10 cellular contexts compared by ENCODE assay signal in the genomic region with DNA sequence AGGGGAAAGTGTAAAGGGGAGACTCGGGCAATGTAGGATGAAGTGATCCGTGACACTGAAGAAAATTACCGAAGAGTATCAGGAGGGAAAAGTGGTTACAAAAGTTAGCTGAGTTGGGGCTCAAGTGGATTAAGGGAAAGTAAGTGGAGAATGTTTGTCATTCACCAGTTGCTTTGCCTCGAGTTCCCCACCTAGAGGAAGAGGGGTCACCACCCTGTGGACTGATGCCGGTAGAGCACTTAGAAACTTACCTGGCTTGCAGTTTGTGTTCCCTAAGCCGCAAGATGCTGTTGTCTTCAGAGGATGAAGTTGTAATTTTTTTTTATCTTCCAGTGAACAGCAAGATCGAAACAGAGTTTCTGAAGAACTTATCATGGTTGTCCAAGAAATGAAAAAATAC. TPM values are rescaled to one million over a fixed set of nuclear protein-coding genes. Genes with fewer than 3 reads are reported as not detected.
A peak's percentile ranks its signal among the peaks of the same experiment; 100 is the strongest.
DNase-seq lines count a peak whose midpoint lies in the region; ATAC-seq and TF ChIP-seq lines count a peak whose summit lies in the region.
"Had no signal": no experiment of that assay in that cellular context is flagged by ENCODE, and none has a peak within 500 bp of the region (broad histone marks: within the 10 kb centered on the region; RNA-seq: fewer than 3 reads in every experiment).

No MANE protein-coding gene starts in this region.

- H3K36me3 ChIP-seq in heart right ventricle (peaks cover 0 to 63% (median 38%) of the 10 kb centered on the region in 9 donors), body of pancreas (replicated peaks in 1 of 2; ENCODE audit: insufficient read depth in 1 of 2, low read depth in 2 of 2) (peaks cover 0 to 3% of the 10 kb centered on the region in 2 donors), upper lobe of left lung (peaks cover 2 to 32% (median 17%) of the 10 kb centered on the region in 4 donors)

- H3K4me1 ChIP-seq in heart right ventricle (peaks cover 3 to 52% (median 33%) of the 10 kb centered on the region in 9 donors), body of pancreas (peaks cover 35% of the 10 kb centered on the region), upper lobe of left lung (peaks cover 36 to 52% (median 39%) of the 10 kb centered on the region in 4 donors)

- H3K9me3 ChIP-seq in heart right ventricle (peaks cover 0 to 7% (median 0%) of the 10 kb centered on the region in 11 donors), body of pancreas (no peaks in the 10 kb centered on the region), upper lobe of left lung (no peaks in the 10 kb centered on the region)

- no peak for ATAC-seq in heart right ventricle
- ATAC-seq in left cardiac atrium, result no peak
- no peak for ATAC-seq in body of pancreas
- ATAC-seq in upper lobe of left lung (ENCODE audit: low FRiP score in 2 of 2), result no peak

- WGBS in heart right ventricle, 2 donors, result 78 to 84% methylated on average over 7 of the region's 7 CpGs
- WGBS in body of pancreas, 2 donors, result 56 to 68% methylated on average over 7 of the region's 7 CpGs
- WGBS in upper lobe of left lung, 2 donors, result 81 to 84% methylated on average over 7 of the region's 7 CpGs

- TF ChIP-seq POLR2A in body of pancreas (IDR thresholded peaks at IDR 0.05) (no peak), upper lobe of left lung (IDR thresholded peaks at IDR 0.05) (no peak)

- H3K27me3 ChIP-seq in heart right ventricle, result no peaks in the 10 kb centered on the region
- no peaks in the 10 kb centered on the region for H3K27me3 ChIP-seq in body of pancreas
- no peaks in the 10 kb centered on the region for H3K27me3 ChIP-seq in upper lobe of left lung

- peak overlapping the region in 7 of 10 donors; percentile 93 to 99 (median 96) for H3K27ac ChIP-seq in heart right ventricle
- peak overlapping the region in 3 of 4 donors; percentile 89 to 97 (median 89) for H3K27ac ChIP-seq in body of pancreas
- peak overlapping the region; percentile 86 to 94 (median 90) for H3K27ac ChIP-seq in upper lobe of left lung

- H3K4me3 ChIP-seq in heart right ventricle (peak overlapping the region in 9 of 10 donors; percentile 46 to 84 (median 66)), body of pancreas (peak overlapping the region in 1 of 2 donors; percentile 62), upper lobe of left lung (peak overlapping the region; percentile 50 to 69 (median 68))

- TF ChIP-seq EP300 in upper lobe of left lung (IDR thresholded peaks at IDR 0.05), result no peak

- DNase-seq in heart right ventricle (no peak), left cardiac atrium (no peak), body of pancreas (no peak), medulla oblongata (ENCODE audit: extremely low spot score) (peak; percentile 13), upper lobe of left lung (no peak), AG08395 (ENCODE audit: low spot score) (no peak), AML-193 (lab: John Stamatoyannopoulos, UW) (no peak)
- no peak for DNase-seq in activated effector memory CD4-positive, alpha-beta T cell treated with Interleukin-2 at 50 U/mL for 16 hours
- DNase-seq: cortex of kidney, NCI-H226 had no signal

- intact Hi-C loops in heart right ventricle (cut with DNase I), result no loop called here
- intact Hi-C loops in left cardiac atrium (cut with DNase I), result no loop called here
- intact Hi-C loops in body of pancreas (cut with DNase I), result no loop called here

- TF ChIP-seq CTCF in heart right ventricle (IDR thresholded peaks at IDR 0.05) (no peak), body of pancreas (IDR thresholded peaks at IDR 0.05) (no peak), upper lobe of left lung (IDR thresholded peaks at IDR 0.05) (peak in 1 of 6 experiments; percentile 15)

RNA-seq across cellular contexts. Expression of a gene that starts 1.0 kb away (rescaled TPM):
- total RNA-seq in heart right ventricle (10 to 100 TPM in 9 of 10 donors, 1 to 10 TPM in 1; 8.0 to 36.3 (median 20.7) TPM), left cardiac atrium (10 to 100 TPM; 15.5 to 24.3 TPM), body of pancreas (10 to 100 TPM; 10.4 to 11.9 TPM), upper lobe of left lung (10 to 100 TPM; 20.1 to 43.0 (median 26.9) TPM)
- polyA plus RNA-seq in heart right ventricle, result 10 to 100 TPM in 1 of 2 donors, 1 to 10 TPM in 1; 2.1 to 13.7 TPM

RNA-seq across cellular contexts. Expression of a gene that starts 14.0 kb away (rescaled TPM):
- 10 to 100 TPM; 64.5 to 88.4 (median 76.7) TPM for total RNA-seq in heart right ventricle
- polyA plus RNA-seq in heart right ventricle, result 10 to 100 TPM; 48.7 to 49.8 TPM
- total RNA-seq in left cardiac atrium, result 10 to 100 TPM; 77.1 to 81.4 TPM
- 10 to 100 TPM; 28.0 to 43.3 TPM for total RNA-seq in body of pancreas
- 100 to 1,000 TPM in 3 of 6 donors, 10 to 100 TPM in 3; 41.9 to 134 (median 114) TPM for total RNA-seq in upper lobe of left lung
